1 cellular context compared by ENCODE assay signal in the genomic region with DNA sequence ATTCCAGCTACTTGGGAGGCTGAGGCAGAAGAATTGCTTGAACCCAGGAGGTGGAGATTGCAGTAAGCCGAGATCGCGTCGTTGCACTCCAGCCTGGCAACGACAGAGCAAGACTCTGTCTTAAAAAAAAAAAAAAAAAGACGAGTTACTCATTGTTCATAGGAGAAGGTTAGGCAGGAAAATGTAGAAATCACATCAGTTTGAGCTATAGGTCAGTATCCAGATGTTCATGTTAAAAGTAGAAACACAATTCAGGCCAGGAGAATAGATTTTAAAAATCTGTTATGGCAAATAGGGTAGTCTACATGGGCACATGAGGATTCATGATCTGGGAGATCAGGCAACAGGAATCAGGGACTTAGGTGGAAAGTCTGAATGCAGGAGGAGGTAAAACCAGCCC.
TF ChIP-seq lines count a peak whose summit lies in the region.

No MANE protein-coding gene starts in this region.

TF ChIP-seq in HCT116, 20 proteins besides CTCF, POLR2A, EP300 and RAD21 (continued from another document):
- TF ChIP-seq ZBTB33 (IDR thresholded peaks at IDR 0.05; ENCODE audit: extremely low read depth, insufficient replicate concordance, low read length), result no peak
- TF ChIP-seq POLR2AphosphoS5 (IDR thresholded peaks at IDR 0.05; ENCODE audit: low read depth, low read length), result no peak
- TF ChIP-seq EGR1 (IDR thresholded peaks at IDR 0.05; ENCODE audit: low read depth), result no peak
- TF ChIP-seq SP1 (IDR thresholded peaks at IDR 0.05; ENCODE audit: low read depth), result no peak
- TF ChIP-seq CBX3 (IDR thresholded peaks at IDR 0.05; ENCODE audit: low read depth), result no peak
